20 cellular contexts compared by ENCODE assay signal in genomic region chr11:27898166-27898565, GRCh38.
DNase-seq lines count a peak whose midpoint lies in the region; ATAC-seq, FAIRE-seq and TF ChIP-seq lines count a peak whose summit lies in the region.
"Had no signal": no experiment of that assay in that cellular context is flagged by ENCODE, and none has a peak within 500 bp of the region (broad histone marks: within the 10 kb centered on the region; RNA-seq: fewer than 3 reads in every experiment).

No MANE protein-coding gene starts in this region.

- CTCF ChIA-PET in HCT116 (lab: Charles Lee): no interaction called here
- CTCF ChIA-PET in PC-3 (lab: Charles Lee): interaction anchor here (0.6 kb wide), 1 partner anchor 632 kb away, joined by 3 read pairs; no protein-coding TSS in a partner anchor

- POLR2A ChIA-PET in HCT116 (lab: Charles Lee) (no interaction called here), PC-3 (lab: Charles Lee; ENCODE audit: unreplicated experiment) (interaction anchor here (0.5 kb wide), 1 partner anchor 17 kb away, joined by 3 read pairs; no protein-coding TSS in a partner anchor)

- H3K4me2 ChIP-seq in GM23248 (ENCODE audit: unreplicated experiment) (no peak overlapping the region), HCT116 (ENCODE audit: low read length) (no peak overlapping the region), PC-3 (ENCODE audit: low read length) (no peak overlapping the region)
- H3K4me2 ChIP-seq: BLaER1 had no signal

- ATAC-seq in HCT116 (no peak), PC-3 (peak; percentile 91), GM21825 (IDR thresholded peaks at IDR 0.05; ENCODE audit: unreplicated experiment) (no peak)
- ATAC-seq: CD8-positive, alpha-beta T cell had no signal

- H3K27me3 ChIP-seq in GM23248 (replicated peaks; ENCODE audit: insufficient read depth) (no peaks in the 10 kb centered on the region), HCT116 (ENCODE audit: insufficient read depth, low read length) (no peaks in the 10 kb centered on the region), PC-3 (ENCODE audit: low read length) (no peaks in the 10 kb centered on the region), bronchial epithelial cell (ENCODE audit: control insufficient read depth, insufficient read depth, low read length) (no peaks in the 10 kb centered on the region)
- H3K27me3 ChIP-seq: BLaER1 had no signal

- H3K9me2 ChIP-seq in GM23248 (ENCODE audit: insufficient read depth) (no peaks in the 10 kb centered on the region), HCT116 (ENCODE audit: insufficient read depth) (no peaks in the 10 kb centered on the region), PC-3 (replicated peaks; ENCODE audit: low read length) (no peaks in the 10 kb centered on the region)

- H3K79me2 ChIP-seq in GM23248 (ENCODE audit: insufficient read depth) (no peaks in the 10 kb centered on the region), HCT116 (ENCODE audit: insufficient read depth, low read length) (no peaks in the 10 kb centered on the region), PC-3 (ENCODE audit: low read length) (no peaks in the 10 kb centered on the region)

- H3K36me3 ChIP-seq in GM23248 (ENCODE audit: low read depth) (no peaks in the 10 kb centered on the region), HCT116 (ENCODE audit: control insufficient read depth in 1 of 2, insufficient read depth in 2 of 2, low read length in 2 of 2) (no peaks in the 10 kb centered on the region), PC-3 (ENCODE audit: low read depth, low read length) (no peaks in the 10 kb centered on the region), bronchial epithelial cell (ENCODE audit: control insufficient read depth, insufficient read depth, low read length) (no peaks in the 10 kb centered on the region)
- H3K36me3 ChIP-seq: BLaER1 had no signal

- FAIRE-seq in bronchial epithelial cell (lab: Jason Lieb, UNC): no peak
- FAIRE-seq: GM12891, GM18507, H1 had no signal

- peaks cover 13% of the 10 kb centered on the region for H3K4me1 ChIP-seq in GM23248 (ENCODE audit: insufficient read depth)
- peaks cover 0 to 14% of the 10 kb centered on the region in 2 experiments; a peak in 1 of 4 replicates for H3K4me1 ChIP-seq in HCT116 (ENCODE audit: control insufficient read depth in 1 of 2, insufficient read depth in 2 of 2, low read length in 2 of 2)
- peaks cover 27% of the 10 kb centered on the region for H3K4me1 ChIP-seq in PC-3 (ENCODE audit: insufficient read depth, low read length)

- H3K9ac ChIP-seq in GM23248 (no peak overlapping the region), HCT116 (ENCODE audit: low read length) (no peak overlapping the region), PC-3 (ENCODE audit: low read length) (no peak overlapping the region)
- H3K9ac ChIP-seq: BLaER1 had no signal

- TF ChIP-seq RAD21 in HCT116 (IDR thresholded peaks at IDR 0.05; ENCODE audit: low read depth): no peak

- H3F3A ChIP-seq in GM23248 (ENCODE audit: insufficient read depth) (peaks cover 11% of the 10 kb centered on the region), PC-3 (ENCODE audit: low read length, unreplicated experiment) (no peaks in the 10 kb centered on the region)

- no peak for TF ChIP-seq CTCF in HCT116 (IDR thresholded peaks at IDR 0.05 in 2 of 3, conservative IDR thresholded peaks at IDR 0.05 in 1 of 3; ENCODE audit: borderline replicate concordance in 1 of 3, insufficient read depth in 1 of 3, low read depth in 2 of 3, low read length in 2 of 3)
- no peak for TF ChIP-seq CTCF in PC-3 (conservative IDR thresholded peaks at IDR 0.05; ENCODE audit: low read depth, low read length)
- no peak for TF ChIP-seq CTCF in bronchial epithelial cell (IDR thresholded peaks at IDR 0.05; ENCODE audit: insufficient read depth, low read length, severe bottlenecking)

- no peak overlapping the region for H3K4me3 ChIP-seq in GM23248
- no peak overlapping the region for H3K4me3 ChIP-seq in HCT116 (replicated peaks in 1 of 2; ENCODE audit: low read depth in 1 of 2, low read length in 2 of 2)
- H3K4me3 ChIP-seq in PC-3 (ENCODE audit: low read length): no peak overlapping the region
- H3K4me3 ChIP-seq in bronchial epithelial cell (ENCODE audit: low read depth, low read length): no peak overlapping the region
- H3K4me3 ChIP-seq: BLaER1 had no signal

- no peak for TF ChIP-seq POLR2A in HCT116 (IDR thresholded peaks at IDR 0.05; ENCODE audit: borderline replicate concordance, extremely low read depth, insufficient read depth, insufficient read length)

- H3K27ac ChIP-seq in GM23248 (no peak overlapping the region), HCT116 (ENCODE audit: low read depth, low read length) (no peak overlapping the region), PC-3 (ENCODE audit: low read length) (peak overlapping the region; percentile 43)
- H3K27ac ChIP-seq: BLaER1, C4-2B had no signal

- intact Hi-C loops in HCT116 (cut with micrococcal nuclease) (no loop called here), PC-3 (cut with micrococcal nuclease) (loop anchor here (2.0 kb wide), 3 partner anchors 15 to 127 kb away; no protein-coding TSS in a partner anchor)

- DNase-seq in GM23248 (peak; percentile 14), HCT116 (ENCODE audit: low read depth, low spot score) (no peak), PC-3 (peak; percentile 71), bronchial epithelial cell (ENCODE audit: low read depth) (peak; percentile 56), T-helper 9 cell (no peak)
- no peak for DNase-seq in central memory CD4-positive, alpha-beta T cell
- DNase-seq: Caco-2; CD4-positive, CD25-positive, alpha-beta regulatory T cell; CD8-positive, alpha-beta T cell; DMS153; DMS79 treated with DMSO at 0.1 percent for 48 hours; GF-D8; H7; HCEC 1CT had no signal

- H4K20me1 ChIP-seq in GM23248 (ENCODE audit: insufficient read depth) (no peaks in the 10 kb centered on the region), HCT116 (ENCODE audit: insufficient read depth) (no peaks in the 10 kb centered on the region), PC-3 (ENCODE audit: low read length) (no peaks in the 10 kb centered on the region)
- H4K20me1 ChIP-seq: BLaER1 had no signal

- no peak overlapping the region for H2AFZ ChIP-seq in GM23248
- H2AFZ ChIP-seq in HCT116 (ENCODE audit: low read depth, low read length, poor library complexity, severe bottlenecking): peak overlapping the region; percentile 57
- no peak overlapping the region for H2AFZ ChIP-seq in PC-3 (ENCODE audit: low read length)

- in situ Hi-C loops in GM23248 (cut with MboI): no loop called here

- H3K9me3 ChIP-seq in GM23248 (ENCODE audit: low read depth): no peaks in the 10 kb centered on the region
- H3K9me3 ChIP-seq in HCT116 (ENCODE audit: control insufficient read depth in 1 of 2, insufficient read depth in 1 of 2, low read depth in 1 of 2, low read length in 2 of 2): no peaks in the 10 kb centered on the region
- H3K9me3 ChIP-seq in PC-3 (ENCODE audit: low read length): no peaks in the 10 kb centered on the region
- H3K9me3 ChIP-seq: BLaER1, Caco-2 had no signal

- WGBS in GM23248 (ENCODE audit: low coverage in 1 of 2, low lambda C conversion rate in 2 of 2, missing lambda C conversion rate in 2 of 2), 2 experiments: 48 to 61% methylated on average over 2 of the region's 2 CpGs

- BruUV-seq in HCT116 (replicated peaks; lab: Mats Ljungman, UMichigan): no TSS peak
- BruUV-seq in PC-3 (replicated peaks; lab: Mats Ljungman, UMichigan): no TSS peak

- RAD21 ChIA-PET in HCT116 (lab: Charles Lee; ENCODE audit: low non-redundant PET in 1 of 2, low total read pairs in 2 of 2, uncharacterized antibody in 2 of 2, unreplicated experiment in 2 of 2): no interaction called here

TF ChIP-seq in HCT116, 20 proteins besides CTCF, POLR2A, EP300 and RAD21:
- no peak for TF ChIP-seq CBX3 (IDR thresholded peaks at IDR 0.05; ENCODE audit: low read depth)

Comparison
In these comparisons a context has a peak if more than half of its experiments do, and no peak if none do; other contexts are left out.
1. DNase-seq: peak in GM23248 (single experiment), PC-3 (single experiment) and bronchial epithelial cell (single experiment); none in HCT116 (single experiment), central memory CD4-positive, alpha-beta T cell (single experiment) and T-helper 9 cell (single experiment).